Comparison of ENCODE assay signal across 17 cellular contexts in the genomic region with DNA sequence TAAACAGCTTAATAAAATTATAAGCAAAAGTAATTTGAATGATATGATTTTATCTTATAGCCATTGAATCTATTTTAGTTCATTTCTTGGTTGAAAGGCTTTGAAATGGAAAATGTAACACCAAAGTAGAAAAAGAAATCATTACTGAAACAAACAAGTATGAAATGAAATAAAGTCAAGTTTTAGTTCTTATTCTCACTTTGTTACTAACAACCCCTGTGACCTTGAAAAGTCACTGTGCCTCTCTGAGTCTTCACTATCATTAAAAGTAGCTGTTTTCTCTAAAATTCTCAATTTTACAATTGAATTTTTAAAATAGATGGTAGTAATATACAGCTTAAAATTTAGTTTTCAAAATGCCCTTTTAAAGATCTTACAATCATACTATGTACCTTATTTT. TPM values are rescaled to one million over a fixed set of nuclear protein-coding genes. Genes with fewer than 3 reads are reported as not detected.
"Had no signal": no experiment of that assay in that cellular context is flagged by ENCODE, and none has a peak within 500 bp of the region (broad histone marks: within the 10 kb centered on the region; RNA-seq: fewer than 3 reads in every experiment).

No MANE protein-coding gene starts in this region.

- ATAC-seq: left cardiac atrium; naive thymus-derived CD4-positive, alpha-beta T cell; right cardiac atrium had no signal

- H3K9ac ChIP-seq: neural progenitor cell had no signal

- H3K27me3 ChIP-seq: esophagus muscularis mucosa, neural progenitor cell, suprapubic skin, transverse colon, uterus had no signal

- H3K4me2 ChIP-seq: neural progenitor cell had no signal

- H3K9me3 ChIP-seq: esophagus muscularis mucosa, prostate gland, suprapubic skin, transverse colon, uterus had no signal

- DNase-seq: activated B cell treated with CpG ODN at 0.5 μM for 24 hours; activated CD4-positive, alpha-beta memory T cell treated with anti-CD3 and anti-CD28 coated beads for 36 hours; activated CD4-positive, alpha-beta T cell treated with anti-CD3 and anti-CD28 coated beads for 4 hours; effector CD8-positive, alpha-beta T cell; left cardiac atrium; mesenchymal stem cell; naive thymus-derived CD4-positive, alpha-beta T cell; right cardiac atrium; transverse colon; uterus had no signal

- H3K4me3 ChIP-seq: esophagus muscularis mucosa, neural progenitor cell, prostate gland, suprapubic skin, transverse colon, uterus had no signal

- H3K4me1 ChIP-seq: neural progenitor cell, prostate gland, suprapubic skin, transverse colon, uterus had no signal

- H3K27ac ChIP-seq: esophagus muscularis mucosa, neural progenitor cell, prostate gland, suprapubic skin, transverse colon, uterus had no signal

- H3K36me3 ChIP-seq: prostate gland, uterus had no signal

- H2AFZ ChIP-seq: neural progenitor cell had no signal

RNA-seq across cellular contexts. Expression of a gene that starts 32.4 kb away (rescaled TPM):
- total RNA-seq: activated B cell treated with CpG ODN at 0.5 μM for 24 hours; activated CD4-positive, alpha-beta memory T cell treated with anti-CD3 and anti-CD28 coated beads for 36 hours; esophagus muscularis mucosa; left cardiac atrium; lower leg skin; mucosa of gallbladder; naive thymus-derived CD4-positive, alpha-beta T cell; osteocyte; prostate gland had no signal
- polyA plus RNA-seq: naive thymus-derived CD4-positive, alpha-beta T cell had no signal

RNA-seq across cellular contexts. Expression of a gene that starts 57.6 kb away (rescaled TPM):
- total RNA-seq: lower leg skin had no signal
